Comparison of ENCODE assay signal across 17 cellular contexts in the genomic region with DNA sequence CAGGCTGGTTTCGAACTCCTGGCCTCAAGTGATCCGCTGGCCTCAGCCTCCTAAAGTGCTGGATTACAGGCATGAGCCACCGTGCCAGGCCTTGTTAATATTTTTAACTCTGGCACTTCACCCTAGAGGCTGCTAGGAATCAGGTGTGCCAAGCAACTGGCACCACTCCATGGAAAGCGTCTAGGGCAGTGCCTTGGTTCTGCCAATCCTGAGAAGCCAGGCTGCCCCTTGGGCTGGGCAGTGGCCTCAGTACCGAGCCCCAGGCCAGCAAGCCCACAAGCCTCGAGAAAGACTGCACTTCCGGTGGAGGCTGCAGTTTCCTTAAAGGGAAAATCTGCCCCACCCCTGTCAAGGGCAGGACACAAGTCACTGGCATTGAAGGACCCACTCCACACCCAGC.
"Had no signal": no experiment of that assay in that cellular context is flagged by ENCODE, and none has a peak within 500 bp of the region (broad histone marks: within the 10 kb centered on the region; RNA-seq: fewer than 3 reads in every experiment).

No MANE protein-coding gene starts in this region.

- H3K4me1 ChIP-seq: ascending aorta, testis had no signal

- ATAC-seq: activated CD8-positive, alpha-beta T cell treated with anti-CD3 and anti-CD28 coated beads, Interleukin-2, amount 10 ng/mL, durations not matched to agents 7 days and 5 days; activated naive CD8-positive, alpha-beta T cell treated with anti-CD3 and anti-CD28 coated beads, Interleukin-2, amount 50 U/mL, for 24 hours; naive thymus-derived CD8-positive, alpha-beta T cell; stimulated activated naive CD8-positive, alpha-beta T cell treated with anti-CD3 and anti-CD28 coated beads, Interleukin-15, amount 100 ng/mL, for 72 hours; WTC11 had no signal

- H3K27me3 Mint-ChIP-seq: activated naive CD8-positive, alpha-beta T cell treated with anti-CD3 and anti-CD28 coated beads, Interleukin-2, amount 50 U/mL, for 24 hours; naive thymus-derived CD8-positive, alpha-beta T cell; stimulated activated naive CD8-positive, alpha-beta T cell treated with anti-CD3 and anti-CD28 coated beads, Interleukin-15, amount 100 ng/mL, for 72 hours had no signal

- H3K9me3 ChIP-seq: ascending aorta, testis had no signal

- H3K9me3 Mint-ChIP-seq: activated naive CD8-positive, alpha-beta T cell treated with anti-CD3 and anti-CD28 coated beads, Interleukin-2, amount 50 U/mL, for 24 hours; naive thymus-derived CD8-positive, alpha-beta T cell; stimulated activated naive CD8-positive, alpha-beta T cell treated with anti-CD3 and anti-CD28 coated beads, Interleukin-15, amount 100 ng/mL, for 72 hours; WTC11 had no signal

- H3K27me3 ChIP-seq: ascending aorta, testis had no signal

- DNase-seq: activated CD4-positive, alpha-beta T cell treated with anti-CD3 and anti-CD28 coated beads for 48 hours; activated CD8-positive, alpha-beta T cell treated with anti-CD3 and anti-CD28 coated beads, Interleukin-2, amount 10 ng/mL, durations not matched to agents 7 days and 5 days; activated naive CD4-positive, alpha-beta T cell treated with Interleukin-2 at 50 U/mL for 16 hours; activated naive CD8-positive, alpha-beta T cell treated with anti-CD3 and anti-CD28 coated beads, Interleukin-2, amount 50 U/mL, for 24 hours; effector CD8-positive, alpha-beta T cell; hypothalamus; kidney glomerular epithelial cell; mammary epithelial cell; naive thymus-derived CD8-positive, alpha-beta T cell; nucleus accumbens; stimulated activated CD4-positive, alpha-beta T cell treated with anti-CD3 and anti-CD28 coated beads, Interleukin-15, amount 100 ng/mL, for 24 hours; stimulated activated CD4-positive, alpha-beta T cell treated with anti-CD3 and anti-CD28 coated beads, Interleukin-4, amount 100 ng/mL, for 4 hours; stimulated activated naive CD8-positive, alpha-beta T cell treated with anti-CD3 and anti-CD28 coated beads, Interleukin-15, amount 100 ng/mL, for 72 hours; testis had no signal

- H3K4me3 ChIP-seq: ascending aorta, coronary artery, testis had no signal

- H3K4me3 Mint-ChIP-seq: activated CD8-positive, alpha-beta T cell treated with anti-CD3 and anti-CD28 coated beads, Interleukin-2, amount 10 ng/mL, durations not matched to agents 7 days and 5 days; activated naive CD8-positive, alpha-beta T cell treated with anti-CD3 and anti-CD28 coated beads, Interleukin-2, amount 50 U/mL, for 24 hours; naive thymus-derived CD8-positive, alpha-beta T cell; stimulated activated naive CD8-positive, alpha-beta T cell treated with anti-CD3 and anti-CD28 coated beads, Interleukin-15, amount 100 ng/mL, for 72 hours; WTC11 had no signal

- H3K27ac ChIP-seq: coronary artery, testis had no signal

- H3K27ac Mint-ChIP-seq: activated CD8-positive, alpha-beta T cell treated with anti-CD3 and anti-CD28 coated beads, Interleukin-2, amount 10 ng/mL, durations not matched to agents 7 days and 5 days; activated naive CD8-positive, alpha-beta T cell treated with anti-CD3 and anti-CD28 coated beads, Interleukin-2, amount 50 U/mL, for 24 hours; stimulated activated naive CD8-positive, alpha-beta T cell treated with anti-CD3 and anti-CD28 coated beads, Interleukin-15, amount 100 ng/mL, for 72 hours; WTC11 had no signal
